ENCODE assay signal across 9 cellular contexts in genomic region chr10:79102056-79102874, GRCh38. TPM values are rescaled to one million over a fixed set of nuclear protein-coding genes. Genes with fewer than 3 reads are reported as not detected.
DNase-seq lines count a peak whose midpoint lies in the region; ATAC-seq, FAIRE-seq and TF ChIP-seq lines count a peak whose summit lies in the region.
"Had no signal": no experiment of that assay in that cellular context is flagged by ENCODE, and none has a peak within 500 bp of the region (broad histone marks: within the 10 kb centered on the region; RNA-seq: fewer than 3 reads in every experiment).

No MANE protein-coding gene starts in this region.

- no peak for ATAC-seq in GM19397 (IDR thresholded peaks at IDR 0.05; ENCODE audit: unreplicated experiment)

- no peak overlapping the region for H2BK120ac ChIP-seq in H1 (replicated peaks; ENCODE audit: low read depth, low read length)

- H4K5ac ChIP-seq in H1 (ENCODE audit: insufficient read length, low read depth, low read length): no peak overlapping the region

- H3K79me1 ChIP-seq in H1 (ENCODE audit: low read depth, low read length): peaks cover 59% of the 10 kb centered on the region

- H3K18ac ChIP-seq in H1 (ENCODE audit: extremely low read depth, low read length): no peak overlapping the region

- no peak for TF ChIP-seq EP300 in H1 (IDR thresholded peaks at IDR 0.05; ENCODE audit: borderline replicate concordance in 1 of 2, low read depth in 2 of 2, low read length in 2 of 2)

- peaks cover 32 to 48% of the 10 kb centered on the region in 2 experiments for H4K20me1 ChIP-seq in H1 (replicated peaks in 1 of 2; ENCODE audit: control insufficient read depth in 1 of 2, insufficient read depth in 2 of 2, low read length in 2 of 2)

- H3K27ac ChIP-seq in H1 (ENCODE audit: low read depth, low read length): no peak overlapping the region
- H3K27ac ChIP-seq in muscle layer of colon (ENCODE audit: low read depth, low read length): peak overlapping the region; percentile 73

- H3K14ac ChIP-seq in H1 (ENCODE audit: insufficient read length): no peak overlapping the region

- H2AFZ ChIP-seq in H1 (ENCODE audit: low read length): no peak overlapping the region

- peak overlapping the region; percentile 63; the same call in 1 of the 2 replicates for H2BK15ac ChIP-seq in H1 (ENCODE audit: low read length)

- H3K4me1 ChIP-seq in H1 (replicated peaks in 1 of 4; ENCODE audit: control insufficient read depth in 3 of 4, insufficient read depth in 4 of 4, low read length in 3 of 4): peaks cover 12 to 38% (median 24%) of the 10 kb centered on the region in 4 experiments
- H3K4me1 ChIP-seq in muscle layer of colon (ENCODE audit: insufficient read depth, low read length): peaks cover 89% of the 10 kb centered on the region

- H2BK5ac ChIP-seq in H1 (ENCODE audit: low read depth, low read length): peak overlapping the region; percentile 66; the same call in 1 of the 2 replicates

- no peak for FAIRE-seq in H1 (lab: Jason Lieb, UNC)
- FAIRE-seq: G401.6 had no signal

- no peak overlapping the region for H2BK12ac ChIP-seq in H1 (ENCODE audit: low read depth, low read length)

- no peak overlapping the region; the same call in 1 of the 2 replicates for H2AK5ac ChIP-seq in H1 (ENCODE audit: low read depth, low read length)

- 79% methylated on average over 15 of the region's 16 CpGs; no CpG with 5 or more reads in 1 of the 2 experiments for WGBS in H1 (ENCODE audit: extremely low coverage in 1 of 2, insufficient coverage in 1 of 2, insufficient read length in 1 of 2, insufficient replicate concordance in 2 of 2, low coverage in 1 of 2, low lambda C conversion rate in 2 of 2, missing lambda C conversion rate in 1 of 2), 2 experiments

- POLR2A ChIA-PET in H1 (lab: Charles Lee; ENCODE audit: partially characterized antibody): interaction anchor here (0.7 kb wide), 1 partner anchor 56 kb away, joined by 3 read pairs; no protein-coding TSS in a partner anchor

- H3K23me2 ChIP-seq in H1 (ENCODE audit: low read depth, low read length): no peaks in the 10 kb centered on the region; the same call in 1 of the 2 replicates

- H3K9ac ChIP-seq in H1 (replicated peaks in 1 of 4; ENCODE audit: extremely low read depth in 1 of 4, low read depth in 3 of 4, low read length in 3 of 4): no peak overlapping the region
- H3K9ac ChIP-seq in muscle layer of colon (ENCODE audit: low read length): peak overlapping the region; percentile 50

- H4K91ac ChIP-seq in H1 (replicated peaks; ENCODE audit: insufficient read length, low read length): no peak overlapping the region

- H3K4me2 ChIP-seq in H1 (ENCODE audit: insufficient read depth in 1 of 2, low read depth in 2 of 2, low read length in 2 of 2): no peak overlapping the region

- H3K56ac ChIP-seq in H1 (replicated peaks; ENCODE audit: insufficient read length, low read depth, low read length): no peak overlapping the region

- H3K4me3 ChIP-seq in H1 (ENCODE audit: extremely low read depth in 1 of 4, insufficient read depth in 2 of 4, low read depth in 3 of 4, low read length in 4 of 4): no peak overlapping the region
- H3K4me3 ChIP-seq in muscle layer of colon (ENCODE audit: low read depth in 1 of 2, low read length in 2 of 2): peak overlapping the region in 1 of 2 donors; percentile 24

- no peaks in the 10 kb centered on the region for H3K9me3 ChIP-seq in H1 (ENCODE audit: insufficient read depth in 2 of 2, low read depth in 1 of 2, low read length in 1 of 2)
- no peaks in the 10 kb centered on the region for H3K9me3 ChIP-seq in muscle layer of colon (ENCODE audit: low read length)

- peak in 1 of 2 experiments; percentile 28; a peak in 1 of 4 replicates for TF ChIP-seq RAD21 in H1 (IDR thresholded peaks at IDR 0.05 in 1 of 2, conservative IDR thresholded peaks at IDR 0.05 in 1 of 2; ENCODE audit: low read depth in 2 of 2, low read length in 2 of 2)

- H3K23ac ChIP-seq in H1 (ENCODE audit: insufficient read length): no peak overlapping the region

- peak; percentile 80 for DNase-seq in AG08396 (ENCODE audit: low spot score)
- DNase-seq in NCI-H2171 treated with DMSO at 0.1 percent for 48 hours (lab: John Stamatoyannopoulos, UW): peak; percentile 87
- DNase-seq in H1 (ENCODE audit: low read depth in 1 of 2, low spot score in 2 of 2): no peak
- DNase-seq in NCI-H2107 treated with DMSO at 0.1 percent for 48 hours (lab: John Stamatoyannopoulos, UW; ENCODE audit: unreplicated experiment): no peak
- no peak for DNase-seq in NK-92 treated with Interleukin-12 subunit alpha and Interleukin-12 subunit beta, amount 100 ng/mL, for 24 hours (lab: John Stamatoyannopoulos, UW)
- DNase-seq in SIG-M5 treated with dmso at 0.1 percent for 504 hours (lab: John Stamatoyannopoulos, UW; ENCODE audit: unreplicated experiment): no peak

- H3K27me3 ChIP-seq in H1 (replicated peaks in 1 of 4; ENCODE audit: control insufficient read depth in 3 of 4, extremely low read depth in 1 of 4, insufficient read depth in 3 of 4, low read length in 3 of 4): no peaks in the 10 kb centered on the region
- H3K27me3 ChIP-seq in muscle layer of colon (ENCODE audit: control insufficient read depth in 1 of 2, insufficient read depth in 2 of 2, low read length in 2 of 2): no peaks in the 10 kb centered on the region

- peak in 1 of 3 experiments; percentile 28; a peak in 1 of 4 replicates for TF ChIP-seq CTCF in H1 (IDR thresholded peaks at IDR 0.05; ENCODE audit: control extremely low read depth in 1 of 3, insufficient read depth in 1 of 3, low read depth in 1 of 3, low read length in 3 of 3)

- H3K4ac ChIP-seq in H1 (replicated peaks; ENCODE audit: insufficient read length, low read depth, low read length): no peak overlapping the region

- no peak overlapping the region for H2BK20ac ChIP-seq in H1 (ENCODE audit: low read length)

- TF ChIP-seq POLR2A in H1 (IDR thresholded peaks at IDR 0.05; ENCODE audit: control extremely low read depth in 1 of 2, low read depth in 2 of 2, low read length in 2 of 2): no peak

- CTCF ChIA-PET in H1 (lab: Charles Lee; ENCODE audit: partially characterized antibody): interaction anchor here (0.6 to 2.5 kb wide), 14 partner anchors 9 to 655 kb away, joined by 3 to 11 read pairs (median 4); no protein-coding TSS in a partner anchor

- H3K36me3 ChIP-seq in H1 (ENCODE audit: control insufficient read depth in 2 of 4, insufficient read depth in 4 of 4, low read length in 3 of 4): no peaks in the 10 kb centered on the region
- no peaks in the 10 kb centered on the region for H3K36me3 ChIP-seq in muscle layer of colon (ENCODE audit: insufficient read depth, low read length)

- peaks cover 13 to 99% of the 10 kb centered on the region in 2 experiments; a peak in 3 of 4 replicates for H3K79me2 ChIP-seq in H1 (ENCODE audit: control insufficient read depth in 1 of 2, insufficient read depth in 2 of 2, low read length in 2 of 2)

- H4K8ac ChIP-seq in H1 (ENCODE audit: extremely low read depth, insufficient read depth, low read length): no peak overlapping the region

TF ChIP-seq in H1, 55 proteins besides CTCF, POLR2A, EP300 and RAD21:
- TF ChIP-seq SP1 (IDR thresholded peaks at IDR 0.05; ENCODE audit: low read depth, low read length): no peak
- TF ChIP-seq ATF2 (IDR thresholded peaks at IDR 0.05; ENCODE audit: low read length): no peak
- no peak for TF ChIP-seq SIX5 (IDR thresholded peaks at IDR 0.05; ENCODE audit: low read depth, low read length)
- no peak for TF ChIP-seq BCL11A (IDR thresholded peaks at IDR 0.05; ENCODE audit: low read depth in 2 of 2, low read length in 2 of 2)
- no peak for TF ChIP-seq GABPA (IDR thresholded peaks at IDR 0.05; ENCODE audit: borderline replicate concordance, insufficient read depth, low read length)
- TF ChIP-seq ASH2L (IDR thresholded peaks at IDR 0.05; ENCODE audit: low read length): no peak
- no peak for TF ChIP-seq POLR2AphosphoS5 (IDR thresholded peaks at IDR 0.05; ENCODE audit: low read depth, low read length)
- no peak for TF ChIP-seq SIN3A (conservative IDR thresholded peaks at IDR 0.05 in 1 of 2, IDR thresholded peaks at IDR 0.05 in 1 of 2; ENCODE audit: low read depth in 1 of 2, low read length in 2 of 2)
- no peak for TF ChIP-seq GTF2F1 (IDR thresholded peaks at IDR 0.05; ENCODE audit: borderline replicate concordance, low read depth, low read length)

RNA-seq across cellular contexts. Expression of gene ZMIZ1, which starts 33.5 kb away (rescaled TPM):
- total RNA-seq in H1 (2021; fragmentation: NEBNext Ultra II Directional; extraction: Animal tissue kit (Norgen Biotek cat#: 25700)): 28.0 and 29.7 TPM in 2 replicates
- polyA plus RNA-seq in H1 (2011; rRNA removed): 8.1 and 17.1 TPM in 2 replicates
- 7.4 TPM for polyA plus RNA-seq in H1 (2011; cell fraction: cytosol; rRNA removed)
- polyA plus RNA-seq in H1 (2011; cell fraction: nucleus; rRNA removed): 33.0 TPM
- 17.4 to 25.1 TPM (median 23.6 TPM) in 4 replicates for polyA plus RNA-seq in H1 (2012, experiment 1 of 2)
- polyA plus RNA-seq in H1 (2012, experiment 2 of 2): 13.4 TPM
- polyA plus RNA-seq in H1 (2013, experiment 1 of 2): 11.4 TPM
- 10.1 TPM for polyA plus RNA-seq in H1 (2013, experiment 2 of 2)
- polyA minus RNA-seq in H1 (2011; rRNA and poly(A)+ RNA removed): 9.1 and 16.3 TPM in 2 replicates
- 19.2 TPM for polyA minus RNA-seq in H1 (2011; cell fraction: cytosol; rRNA and poly(A)+ RNA removed)
- 24.4 TPM for polyA minus RNA-seq in H1 (2011; cell fraction: nucleus; rRNA and poly(A)+ RNA removed)

Comparison
In these comparisons a context has a peak if more than half of its experiments do, and no peak if none do; other contexts are left out.
1. DNase-seq: peak in AG08396 (single experiment) and NCI-H2171 treated with DMSO at 0.1 percent for 48 hours (single experiment); none in H1 (0 of 2), NCI-H2107 treated with DMSO at 0.1 percent for 48 hours (single experiment), NK-92 treated with Interleukin-12 subunit alpha and Interleukin-12 subunit beta, amount 100 ng/mL, for 24 hours (single experiment) and SIG-M5 treated with dmso at 0.1 percent for 504 hours (single experiment).